8 cellular contexts compared by ENCODE assay signal in the genomic region with DNA sequence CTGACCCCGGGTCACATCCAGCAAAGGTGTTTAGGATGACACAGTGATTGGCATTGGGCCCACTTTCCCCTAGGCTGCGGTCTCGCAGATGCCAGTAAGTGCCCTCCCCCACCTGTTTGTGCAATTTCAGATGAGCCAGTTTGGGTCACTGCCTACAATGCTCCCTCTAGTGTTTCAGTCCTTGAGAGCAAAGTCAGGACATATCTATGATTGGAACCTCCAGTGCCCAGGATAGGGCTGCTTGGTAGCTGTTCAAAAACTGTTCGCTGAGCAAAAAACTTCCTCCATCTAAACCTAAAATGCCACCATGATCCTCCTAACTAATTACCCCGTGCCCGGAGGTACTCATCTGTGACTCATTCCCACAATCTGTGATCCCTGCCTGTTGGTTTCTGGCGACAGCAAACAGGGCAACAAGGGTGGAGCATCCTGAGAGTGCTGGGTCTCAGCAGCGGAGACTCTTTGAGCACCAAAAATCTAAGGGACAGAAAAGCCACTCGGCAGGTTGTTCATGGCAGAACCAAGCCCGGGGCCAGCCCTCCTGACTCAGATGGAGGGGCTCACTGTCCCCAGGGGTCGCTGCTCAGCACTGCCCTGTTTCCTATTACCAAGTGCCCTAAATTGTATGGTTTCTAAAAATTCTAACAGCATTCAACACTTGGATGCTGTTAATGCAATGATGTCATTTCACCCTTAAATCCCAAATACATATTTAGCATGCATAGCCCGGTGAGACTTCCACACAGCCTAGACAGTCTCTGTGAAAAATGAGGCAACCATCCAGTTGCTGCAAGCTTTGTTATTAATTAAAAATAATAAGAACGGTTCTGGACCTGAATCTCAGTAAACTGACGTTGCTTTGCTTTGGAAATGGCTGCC. TPM values are rescaled to one million over a fixed set of nuclear protein-coding genes. Genes with fewer than 3 reads are reported as not detected.
DNase-seq lines count a peak whose midpoint lies in the region; ATAC-seq and TF ChIP-seq lines count a peak whose summit lies in the region.

No MANE protein-coding gene starts in this region.

- peak overlapping the region; percentile 70 to 84 for H3K4me3 Mint-ChIP-seq in activated T-cell treated with anti-CD3 and anti-CD28 coated beads, Interleukin-2, amount 50 U/mL, for 72 hours
- no peak overlapping the region for H3K4me3 Mint-ChIP-seq in activated T-cell treated with anti-CD3 and anti-CD28 coated beads, Interleukin-2, amount 50 U/mL, for 24 hours
- H3K4me3 Mint-ChIP-seq in type B pancreatic cell = no peak overlapping the region

- no peaks in the 10 kb centered on the region for H3K36me3 Mint-ChIP-seq in activated T-cell treated with anti-CD3 and anti-CD28 coated beads, Interleukin-2, amount 50 U/mL, for 72 hours (ENCODE audit: insufficient read depth in 2 of 2)
- no peaks in the 10 kb centered on the region for H3K36me3 Mint-ChIP-seq in activated T-cell treated with anti-CD3 and anti-CD28 coated beads, Interleukin-2, amount 50 U/mL, for 24 hours (ENCODE audit: low read depth)
- H3K36me3 Mint-ChIP-seq in type B pancreatic cell = peaks cover 4% of the 10 kb centered on the region

- H3K4me1 Mint-ChIP-seq in activated T-cell treated with anti-CD3 and anti-CD28 coated beads, Interleukin-2, amount 50 U/mL, for 72 hours (ENCODE audit: low read depth) = peaks cover 21% of the 10 kb centered on the region
- peaks cover 20% of the 10 kb centered on the region for H3K4me1 Mint-ChIP-seq in activated T-cell treated with anti-CD3 and anti-CD28 coated beads, Interleukin-2, amount 50 U/mL, for 24 hours (ENCODE audit: low read depth)
- no peaks in the 10 kb centered on the region for H3K4me1 Mint-ChIP-seq in type B pancreatic cell (ENCODE audit: unreplicated experiment)

- peak in 1 of 2 donors; percentile 37 for DNase-seq in activated T-cell treated with anti-CD3 and anti-CD28 coated beads, Interleukin-2, amount 50 U/mL, for 72 hours
- no peak for DNase-seq in activated T-cell treated with anti-CD3 and anti-CD28 coated beads, Interleukin-2, amount 50 U/mL, for 24 hours
- DNase-seq in NCI-H2107 (lab: John Stamatoyannopoulos, UW) (peak; percentile 14), amniotic epithelial cell (ENCODE audit: low read depth) (peak; percentile 46), islet precursor cell (peak; percentile 52), type B pancreatic cell (ENCODE audit: extremely low spot score, unreplicated experiment) (peak; percentile 47)

- ATAC-seq in activated T-cell treated with anti-CD3 and anti-CD28 coated beads, Interleukin-2, amount 50 U/mL, for 72 hours (replicated peaks in 1 of 2) = peak; percentile 66 to 70
- ATAC-seq in GM21825 (IDR thresholded peaks at IDR 0.05; ENCODE audit: unreplicated experiment) (no peak), GM18861 (IDR thresholded peaks at IDR 0.05; ENCODE audit: unreplicated experiment) (no peak)

- H3K27ac Mint-ChIP-seq in activated T-cell treated with anti-CD3 and anti-CD28 coated beads, Interleukin-2, amount 50 U/mL, for 72 hours = no peak overlapping the region
- no peak overlapping the region for H3K27ac Mint-ChIP-seq in activated T-cell treated with anti-CD3 and anti-CD28 coated beads, Interleukin-2, amount 50 U/mL, for 24 hours
- no peak overlapping the region for H3K27ac Mint-ChIP-seq in type B pancreatic cell

- no peaks in the 10 kb centered on the region for H3K9me3 Mint-ChIP-seq in activated T-cell treated with anti-CD3 and anti-CD28 coated beads, Interleukin-2, amount 50 U/mL, for 72 hours
- H3K9me3 Mint-ChIP-seq in activated T-cell treated with anti-CD3 and anti-CD28 coated beads, Interleukin-2, amount 50 U/mL, for 24 hours = no peaks in the 10 kb centered on the region
- no peaks in the 10 kb centered on the region for H3K9me3 Mint-ChIP-seq in type B pancreatic cell

- peak; percentile 29 for TF ChIP-seq CTCF in type B pancreatic cell (conservative IDR thresholded peaks at IDR 0.05)

- peaks cover 60% of the 10 kb centered on the region for H3K27me3 Mint-ChIP-seq in activated T-cell treated with anti-CD3 and anti-CD28 coated beads, Interleukin-2, amount 50 U/mL, for 72 hours (ENCODE audit: low read depth)
- H3K27me3 Mint-ChIP-seq in activated T-cell treated with anti-CD3 and anti-CD28 coated beads, Interleukin-2, amount 50 U/mL, for 24 hours = peaks cover 79% of the 10 kb centered on the region
- H3K27me3 Mint-ChIP-seq in type B pancreatic cell = peaks cover 80% of the 10 kb centered on the region

RNA-seq across cellular contexts. Expression of gene VSX1, which starts 5.0 kb away (rescaled TPM):
- under 1 TPM in 1 of 2 donors, not detected in 1; 0.12 TPM for total RNA-seq in activated T-cell treated with anti-CD3 and anti-CD28 coated beads, Interleukin-2, amount 50 U/mL, for 72 hours
- not detected in 2 replicates for total RNA-seq in type B pancreatic cell (ENCODE audit: low replicate concordance)

RNA-seq across cellular contexts. Expression of gene ACSS1, which starts 19.0 kb away (rescaled TPM):
- 10 to 100 TPM; 18.2 to 23.8 TPM for total RNA-seq in activated T-cell treated with anti-CD3 and anti-CD28 coated beads, Interleukin-2, amount 50 U/mL, for 72 hours
- total RNA-seq in type B pancreatic cell (ENCODE audit: low replicate concordance) = 22.2 and 27.5 TPM in 2 replicates

Comparison
In these comparisons a context has a peak if more than half of its experiments do, and no peak if none do; other contexts are left out.
1. H3K4me3 Mint-ChIP-seq: peak in activated T-cell treated with anti-CD3 and anti-CD28 coated beads, Interleukin-2, amount 50 U/mL, for 72 hours (2 of 2); none in activated T-cell treated with anti-CD3 and anti-CD28 coated beads, Interleukin-2, amount 50 U/mL, for 24 hours (single experiment) and type B pancreatic cell (single experiment).
2. ATAC-seq: peak in activated T-cell treated with anti-CD3 and anti-CD28 coated beads, Interleukin-2, amount 50 U/mL, for 72 hours (2 of 2); none in GM21825 (single experiment) and GM18861 (single experiment).